In the genomic region with DNA sequence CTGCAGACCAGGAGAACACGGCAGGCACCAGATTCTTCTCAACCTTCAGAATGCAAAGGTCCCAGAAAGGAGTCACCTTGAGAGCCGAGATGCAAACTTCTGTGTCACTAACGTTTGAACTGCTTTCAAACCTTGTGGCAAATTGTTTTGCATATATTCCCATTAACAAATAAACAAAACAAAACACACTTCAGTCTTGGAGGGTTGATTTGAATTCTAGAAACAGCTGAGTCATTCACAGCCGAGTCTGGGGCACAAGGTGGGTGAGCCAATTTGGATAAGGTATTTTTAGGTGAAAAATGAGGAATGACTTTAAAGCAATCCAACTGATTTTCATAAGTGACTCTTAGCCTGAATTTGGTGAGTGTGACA, we compare ENCODE assay signal across 14 cellular contexts. TPM values are rescaled to one million over a fixed set of nuclear protein-coding genes. Genes with fewer than 3 reads are reported as not detected.
DNase-seq lines count a peak whose midpoint lies in the region; ATAC-seq and TF ChIP-seq lines count a peak whose summit lies in the region.
"Had no signal": no experiment of that assay in that cellular context is flagged by ENCODE, and none has a peak within 500 bp of the region (broad histone marks: within the 10 kb centered on the region; RNA-seq: fewer than 3 reads in every experiment).

No MANE protein-coding gene starts in this region.

- no peaks in the 10 kb centered on the region for H3F3A ChIP-seq in PC-3 (ENCODE audit: low read length, unreplicated experiment)

- BruUV-seq in PC-3 (replicated peaks; lab: Mats Ljungman, UMichigan) = no TSS peak

- CTCF ChIA-PET in PC-3 (lab: Charles Lee) = no interaction called here
- CTCF ChIA-PET in naive thymus-derived CD4-positive, alpha-beta T cell (lab: Charles Lee) = no interaction called here

- ATAC-seq in HG02763 (IDR thresholded peaks at IDR 0.05; ENCODE audit: unreplicated experiment) = peak; percentile 52
- ATAC-seq in PC-3 = no peak
- ATAC-seq in naive thymus-derived CD4-positive, alpha-beta T cell = no peak
- no peak for ATAC-seq in stimulated activated naive CD8-positive, alpha-beta T cell treated with anti-CD3 and anti-CD28 coated beads, Interleukin-15, amount 100 ng/mL, for 72 hours

- peaks cover 0 to 2% (median 0%) of the 10 kb centered on the region in 7 donors for H3K4me1 Mint-ChIP-seq in naive thymus-derived CD4-positive, alpha-beta T cell
- no peaks in the 10 kb centered on the region for H3K4me1 Mint-ChIP-seq in stimulated activated naive CD8-positive, alpha-beta T cell treated with anti-CD3 and anti-CD28 coated beads, Interleukin-15, amount 100 ng/mL, for 72 hours
- peaks cover 2% of the 10 kb centered on the region for H3K4me1 Mint-ChIP-seq in activated CD4-positive, alpha-beta T cell treated with anti-CD3 and anti-CD28 coated beads, Interleukin-2, amount 10 ng/mL, durations not matched to agents 24 days and 14 days

- intact Hi-C loops in PC-3 (cut with micrococcal nuclease) = no loop called here
- intact Hi-C loops in naive thymus-derived CD4-positive, alpha-beta T cell (cut with micrococcal nuclease) = no loop called here
- intact Hi-C loops in activated CD4-positive, alpha-beta T cell treated with anti-CD3 and anti-CD28 coated beads, Interleukin-2, amount 10 ng/mL, durations not matched to agents 24 days and 14 days (cut with micrococcal nuclease) = no loop called here

- H3K36me3 ChIP-seq in PC-3 (ENCODE audit: low read depth, low read length) (no peaks in the 10 kb centered on the region), neutrophil (no peaks in the 10 kb centered on the region)
- H3K36me3 ChIP-seq in naive thymus-derived CD4-positive, alpha-beta T cell (ENCODE audit: control insufficient read depth in 2 of 3, insufficient read depth in 3 of 3, low read length in 3 of 3) = no peaks in the 10 kb centered on the region
- H3K36me3 ChIP-seq: BLaER1 had no signal

- no peak overlapping the region for H3K4me3 Mint-ChIP-seq in naive thymus-derived CD4-positive, alpha-beta T cell
- no peak overlapping the region for H3K4me3 Mint-ChIP-seq in stimulated activated naive CD8-positive, alpha-beta T cell treated with anti-CD3 and anti-CD28 coated beads, Interleukin-15, amount 100 ng/mL, for 72 hours
- no peak overlapping the region for H3K4me3 Mint-ChIP-seq in activated CD4-positive, alpha-beta T cell treated with anti-CD3 and anti-CD28 coated beads, Interleukin-2, amount 10 ng/mL, durations not matched to agents 24 days and 14 days
- H3K4me3 Mint-ChIP-seq: activated CD4-positive, alpha-beta memory T cell treated with anti-CD3 and anti-CD28 coated beads for 36 hours; mesothelial cell of epicardium had no signal

- TF ChIP-seq CTCF in PC-3 (conservative IDR thresholded peaks at IDR 0.05; ENCODE audit: low read depth, low read length) = no peak
- TF ChIP-seq CTCF in neutrophil (IDR thresholded peaks at IDR 0.05) = no peak

- DNase-seq in GM19240 (ENCODE audit: insufficient read length, low spot score) (peak; percentile 23), PC-3 (no peak), superior temporal gyrus (ENCODE audit: extremely low spot score) (no peak)
- no peak for DNase-seq in naive thymus-derived CD4-positive, alpha-beta T cell
- no peak for DNase-seq in stimulated activated naive CD8-positive, alpha-beta T cell treated with anti-CD3 and anti-CD28 coated beads, Interleukin-15, amount 100 ng/mL, for 72 hours
- no peak for DNase-seq in activated CD4-positive, alpha-beta T cell treated with anti-CD3 and anti-CD28 coated beads, Interleukin-2, amount 10 ng/mL, durations not matched to agents 24 days and 14 days
- DNase-seq: activated CD4-positive, alpha-beta memory T cell treated with anti-CD3 and anti-CD28 coated beads for 36 hours; GOT3; NK-92 treated with Interleukin-12 subunit alpha and Interleukin-12 subunit beta, amount 100 ng/mL, for 24 hours; small intestine had no signal

- POLR2A ChIA-PET in PC-3 (lab: Charles Lee; ENCODE audit: unreplicated experiment) = no interaction called here
- POLR2A ChIA-PET in naive thymus-derived CD4-positive, alpha-beta T cell (lab: Charles Lee) = no interaction called here

- H3K27ac Mint-ChIP-seq in naive thymus-derived CD4-positive, alpha-beta T cell = no peak overlapping the region
- H3K27ac Mint-ChIP-seq in stimulated activated naive CD8-positive, alpha-beta T cell treated with anti-CD3 and anti-CD28 coated beads, Interleukin-15, amount 100 ng/mL, for 72 hours = no peak overlapping the region
- no peak overlapping the region for H3K27ac Mint-ChIP-seq in activated CD4-positive, alpha-beta T cell treated with anti-CD3 and anti-CD28 coated beads, Interleukin-2, amount 10 ng/mL, durations not matched to agents 24 days and 14 days
- H3K27ac Mint-ChIP-seq: activated CD4-positive, alpha-beta memory T cell treated with anti-CD3 and anti-CD28 coated beads for 36 hours; mesothelial cell of epicardium had no signal

- H3K4me1 ChIP-seq in PC-3 (ENCODE audit: insufficient read depth, low read length) (no peaks in the 10 kb centered on the region), neutrophil (ENCODE audit: control insufficient read depth in 1 of 2, insufficient read depth in 1 of 2, low read depth in 1 of 2, low read length in 1 of 2) (peaks cover 17 to 22% of the 10 kb centered on the region in 2 experiments)
- H3K4me1 ChIP-seq in naive thymus-derived CD4-positive, alpha-beta T cell (ENCODE audit: control insufficient read depth in 2 of 2, insufficient read depth in 2 of 2, low read length in 2 of 2) = no peaks in the 10 kb centered on the region

- H3K27ac ChIP-seq in PC-3 (ENCODE audit: low read length) (no peak overlapping the region), neutrophil (peak overlapping the region; percentile 72)
- no peak overlapping the region for H3K27ac ChIP-seq in naive thymus-derived CD4-positive, alpha-beta T cell (ENCODE audit: low read depth, low read length)
- H3K27ac ChIP-seq: BLaER1 had no signal

- H3K4me3 ChIP-seq in PC-3 (ENCODE audit: low read length) (no peak overlapping the region), neutrophil (ENCODE audit: low read depth in 1 of 2, low read length in 1 of 2) (no peak overlapping the region)
- no peak overlapping the region for H3K4me3 ChIP-seq in naive thymus-derived CD4-positive, alpha-beta T cell (ENCODE audit: low read length)
- H3K4me3 ChIP-seq: BLaER1 had no signal

- H3K9ac ChIP-seq in PC-3 (ENCODE audit: low read length) = no peak overlapping the region
- H3K9ac ChIP-seq: BLaER1 had no signal

- H3K4me2 ChIP-seq in PC-3 (ENCODE audit: low read length) = no peak overlapping the region
- H3K4me2 ChIP-seq: BLaER1 had no signal

- no peaks in the 10 kb centered on the region for H3K79me2 ChIP-seq in PC-3 (ENCODE audit: low read length)

- H4K20me1 ChIP-seq in PC-3 (ENCODE audit: low read length) = no peaks in the 10 kb centered on the region
- H4K20me1 ChIP-seq: BLaER1 had no signal

- no peaks in the 10 kb centered on the region for H3K9me2 ChIP-seq in PC-3 (replicated peaks; ENCODE audit: low read length)

- peaks cover 0 to 8% (median 5%) of the 10 kb centered on the region in 5 donors for H3K36me3 Mint-ChIP-seq in naive thymus-derived CD4-positive, alpha-beta T cell
- H3K36me3 Mint-ChIP-seq in activated CD4-positive, alpha-beta T cell treated with anti-CD3 and anti-CD28 coated beads, Interleukin-2, amount 10 ng/mL, durations not matched to agents 24 days and 14 days (ENCODE audit: low read depth) = no peaks in the 10 kb centered on the region
- H3K36me3 Mint-ChIP-seq: activated CD4-positive, alpha-beta memory T cell treated with anti-CD3 and anti-CD28 coated beads for 36 hours had no signal

- H2AFZ ChIP-seq in PC-3 (ENCODE audit: low read length) = 0 out of 2 replicates have a peak overlapping the region, but pooled peaks have one; percentile 6

- H3K9me3 Mint-ChIP-seq in naive thymus-derived CD4-positive, alpha-beta T cell = peaks cover 0 to 12% (median 6%) of the 10 kb centered on the region in 11 donors
- H3K9me3 Mint-ChIP-seq in stimulated activated naive CD8-positive, alpha-beta T cell treated with anti-CD3 and anti-CD28 coated beads, Interleukin-15, amount 100 ng/mL, for 72 hours = peaks cover 0 to 13% of the 10 kb centered on the region in 2 donors
- peaks cover 9% of the 10 kb centered on the region for H3K9me3 Mint-ChIP-seq in activated CD4-positive, alpha-beta T cell treated with anti-CD3 and anti-CD28 coated beads, Interleukin-2, amount 10 ng/mL, durations not matched to agents 24 days and 14 days

- H3K27me3 Mint-ChIP-seq in naive thymus-derived CD4-positive, alpha-beta T cell = peaks cover 0 to 6% (median 0%) of the 10 kb centered on the region in 5 donors
- H3K27me3 Mint-ChIP-seq in stimulated activated naive CD8-positive, alpha-beta T cell treated with anti-CD3 and anti-CD28 coated beads, Interleukin-15, amount 100 ng/mL, for 72 hours = peaks cover 1% of the 10 kb centered on the region
- peaks cover 2% of the 10 kb centered on the region for H3K27me3 Mint-ChIP-seq in activated CD4-positive, alpha-beta T cell treated with anti-CD3 and anti-CD28 coated beads, Interleukin-2, amount 10 ng/mL, durations not matched to agents 24 days and 14 days
- H3K27me3 Mint-ChIP-seq: activated CD4-positive, alpha-beta memory T cell treated with anti-CD3 and anti-CD28 coated beads for 36 hours had no signal

- H3K9me3 ChIP-seq in PC-3 (ENCODE audit: low read length) (no peaks in the 10 kb centered on the region), neutrophil (no peaks in the 10 kb centered on the region)
- no peaks in the 10 kb centered on the region for H3K9me3 ChIP-seq in naive thymus-derived CD4-positive, alpha-beta T cell (ENCODE audit: control insufficient read depth in 2 of 3, low read length in 3 of 3)

- no peaks in the 10 kb centered on the region for H3K27me3 ChIP-seq in PC-3 (ENCODE audit: low read length)
- H3K27me3 ChIP-seq in neutrophil = no peaks in the 10 kb centered on the region
- H3K27me3 ChIP-seq in naive thymus-derived CD4-positive, alpha-beta T cell (ENCODE audit: control insufficient read depth in 2 of 2, insufficient read depth in 2 of 2, low read length in 2 of 2) = no peaks in the 10 kb centered on the region
- H3K27me3 ChIP-seq: BLaER1 had no signal

RNA-seq across cellular contexts. Expression of gene ANKRD33B, which starts 38.8 kb away (rescaled TPM):
- 13.2 and 14.9 TPM in 2 replicates for total RNA-seq in PC-3 (2014; rRNA removed)
- total RNA-seq in naive thymus-derived CD4-positive, alpha-beta T cell = 10 to 100 TPM in 1 of 5 experiments, 1 to 10 TPM in 2, under 1 TPM in 2; 0.30 to 10.1 (median 1.0) TPM
- under 1 TPM in 1 of 2 donors, not detected in 1; 0.20 TPM for polyA plus RNA-seq in naive thymus-derived CD4-positive, alpha-beta T cell
- 21.0 and 21.7 TPM in 2 replicates for total RNA-seq in activated CD4-positive, alpha-beta T cell treated with anti-CD3 and anti-CD28 coated beads, Interleukin-2, amount 10 ng/mL, durations not matched to agents 24 days and 14 days
